8 cellular contexts compared by ENCODE assay signal in the genomic region with DNA sequence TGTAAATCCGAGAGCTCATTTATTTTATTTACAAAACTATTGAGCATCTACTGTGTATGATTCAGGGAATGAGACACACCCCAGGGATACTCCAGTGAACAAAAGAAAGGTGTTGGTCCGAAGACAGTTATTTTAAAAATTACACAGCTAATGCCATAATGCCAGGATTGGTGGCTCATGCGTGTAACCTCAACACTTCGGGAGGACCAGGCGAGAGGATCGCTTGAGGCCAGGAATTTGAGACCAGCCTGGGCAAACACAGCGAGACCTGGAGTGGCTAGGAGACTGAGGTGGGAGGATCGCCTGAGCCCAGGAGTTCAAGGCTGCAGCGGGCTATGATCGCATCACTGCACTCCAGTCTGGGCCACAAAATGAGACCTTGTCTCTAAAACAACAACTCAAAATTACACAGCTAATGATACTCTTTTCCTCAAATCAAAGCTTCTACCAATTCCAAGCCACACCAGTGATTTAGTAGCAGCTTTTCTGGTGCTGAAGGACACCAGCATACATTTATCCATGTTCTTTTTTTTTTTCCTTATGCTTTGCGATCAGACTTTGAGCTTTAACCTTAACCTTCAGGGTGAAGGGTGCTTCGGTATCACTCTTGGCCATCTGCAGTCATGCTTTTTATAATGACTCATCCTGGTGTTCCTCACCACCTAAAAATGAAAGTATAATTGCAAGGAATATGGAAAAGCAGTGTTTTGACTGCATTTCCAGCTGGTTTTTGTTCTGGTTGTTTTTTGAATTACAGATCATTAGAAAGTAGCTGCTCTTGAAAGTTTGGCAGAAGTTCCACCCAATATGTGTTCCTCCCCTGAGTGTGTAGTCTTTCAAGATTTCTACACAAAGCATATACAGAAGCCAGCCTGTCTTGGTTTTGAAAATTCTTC. TPM values are rescaled to one million over a fixed set of nuclear protein-coding genes. Genes with fewer than 3 reads are reported as not detected.
A peak's percentile ranks its signal among the peaks of the same experiment; 100 is the strongest.
DNase-seq lines count a peak whose midpoint lies in the region; ATAC-seq and TF ChIP-seq lines count a peak whose summit lies in the region.

No MANE protein-coding gene starts in this region.

- no peaks in the 10 kb centered on the region for H3K36me3 Mint-ChIP-seq in activated T-cell treated with anti-CD3 and anti-CD28 coated beads, Interleukin-2, amount 50 U/mL, for 4 hours (ENCODE audit: insufficient read depth)

- H3K9me3 ChIP-seq in RWPE2 (ENCODE audit: severe bottlenecking): no peaks in the 10 kb centered on the region

- H3K27me3 Mint-ChIP-seq in activated T-cell treated with anti-CD3 and anti-CD28 coated beads, Interleukin-2, amount 50 U/mL, for 4 hours (ENCODE audit: low read depth): peaks cover 11% of the 10 kb centered on the region

- peak overlapping the region; percentile 89 for H3K4me3 Mint-ChIP-seq in activated T-cell treated with anti-CD3 and anti-CD28 coated beads, Interleukin-2, amount 50 U/mL, for 4 hours

- H3K36me3 ChIP-seq in RWPE2 (ENCODE audit: low read depth): no peaks in the 10 kb centered on the region

- H3K4me1 Mint-ChIP-seq in activated T-cell treated with anti-CD3 and anti-CD28 coated beads, Interleukin-2, amount 50 U/mL, for 4 hours (ENCODE audit: low read depth): peaks cover 20% of the 10 kb centered on the region

- H3K4me3 ChIP-seq in RWPE2 (ENCODE audit: severe bottlenecking) (peak overlapping the region; percentile 80), epithelial cell of proximal tubule (ENCODE audit: low read depth, low read length) (peak overlapping the region; percentile 86)

- no peaks in the 10 kb centered on the region for H3K9me3 Mint-ChIP-seq in activated T-cell treated with anti-CD3 and anti-CD28 coated beads, Interleukin-2, amount 50 U/mL, for 4 hours

- no peaks in the 10 kb centered on the region for H3K27me3 ChIP-seq in RWPE2 (ENCODE audit: insufficient read depth, poor library complexity, severe bottlenecking)

- H3K4me1 ChIP-seq in RWPE2 (ENCODE audit: insufficient read depth, poor library complexity, severe bottlenecking): peaks cover 16% of the 10 kb centered on the region

- TF ChIP-seq CTCF in RWPE2 (IDR thresholded peaks at IDR 0.05; ENCODE audit: poor library complexity, severe bottlenecking) (no peak), epithelial cell of proximal tubule (conservative IDR thresholded peaks at IDR 0.05; ENCODE audit: low read depth, low read length) (no peak)

- DNase-seq in activated T-cell treated with anti-CD3 and anti-CD28 coated beads, Interleukin-2, amount 50 U/mL, for 4 hours: no peak
- DNase-seq in activated T-cell treated with anti-CD3 and anti-CD28 coated beads for 4 hours: no peak
- DNase-seq in RWPE2 (ENCODE audit: low spot score): no peak
- DNase-seq in epithelial cell of proximal tubule (ENCODE audit: low read depth): no peak
- peak; percentile 23 for DNase-seq in non-pigmented ciliary epithelial cell (ENCODE audit: low read depth)
- no peak for DNase-seq in activated CD4-positive, CD25-positive, alpha-beta regulatory T cell (lab: John Stamatoyannopoulos, UW)
- no peak for DNase-seq in T-helper 9 cell

- ATAC-seq in activated T-cell treated with anti-CD3 and anti-CD28 coated beads, Interleukin-2, amount 50 U/mL, for 4 hours: no peak
- ATAC-seq in RWPE2 (ENCODE audit: low read depth) (peak; percentile 24; the same call in 2 of the 3 replicates), GM21367 (IDR thresholded peaks at IDR 0.05; ENCODE audit: unreplicated experiment) (no peak)

- H3K27ac ChIP-seq in RWPE2 (ENCODE audit: poor library complexity, severe bottlenecking): peak overlapping the region; percentile 33

RNA-seq across cellular contexts. Expression of gene SLC41A2, which starts 1.1 kb away (rescaled TPM):
- total RNA-seq in activated T-cell treated with anti-CD3 and anti-CD28 coated beads, Interleukin-2, amount 50 U/mL, for 4 hours: 1 to 10 TPM; 4.3 to 8.3 (median 6.3) TPM
- 19.7 and 24.4 TPM in 2 replicates for total RNA-seq in epithelial cell of proximal tubule

RNA-seq across cellular contexts. Expression of gene NOPCHAP1, which starts 26.9 kb away (rescaled TPM):
- total RNA-seq in activated T-cell treated with anti-CD3 and anti-CD28 coated beads, Interleukin-2, amount 50 U/mL, for 4 hours: 10 to 100 TPM; 36.8 to 39.0 (median 38.8) TPM
- 17.4 and 20.9 TPM in 2 replicates for total RNA-seq in epithelial cell of proximal tubule
